ENCODE assay signal across 26 cellular contexts in the genomic region with DNA sequence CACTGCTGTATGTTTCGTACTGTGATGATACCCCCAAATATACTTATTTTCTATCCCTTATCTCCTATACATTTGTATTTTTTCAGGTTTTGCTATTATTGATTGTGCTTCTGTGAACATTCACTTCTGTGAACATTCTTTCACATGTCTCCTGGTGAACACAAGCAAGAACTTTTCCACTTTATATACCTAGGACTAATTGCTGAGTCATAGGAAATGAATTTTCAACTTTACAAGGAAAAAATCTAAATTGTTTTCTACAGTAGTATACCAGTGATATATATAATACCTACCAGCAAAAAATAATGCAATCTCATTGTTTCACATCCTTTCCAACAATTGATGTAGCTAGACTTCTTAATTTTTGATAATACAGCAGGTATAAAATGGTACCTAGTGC.
DNase-seq lines count a peak whose midpoint lies in the region; ATAC-seq, FAIRE-seq and TF ChIP-seq lines count a peak whose summit lies in the region.
"Had no signal": no experiment of that assay in that cellular context is flagged by ENCODE, and none has a peak within 500 bp of the region (broad histone marks: within the 10 kb centered on the region; RNA-seq: fewer than 3 reads in every experiment).

No MANE protein-coding gene starts in this region.

- FAIRE-seq in HepG2 (lab: Jason Lieb, UNC) (no peak), K562 (lab: Jason Lieb, UNC) (no peak)
- FAIRE-seq: A204.1, D721Med, GM12878, GM19239, H54 had no signal

- H3K9me3 ChIP-seq in HepG2 (ENCODE audit: low read length): no peaks in the 10 kb centered on the region
- no peaks in the 10 kb centered on the region for H3K9me3 ChIP-seq in right lobe of liver
- no peaks in the 10 kb centered on the region for H3K9me3 ChIP-seq in K562 (replicated peaks; ENCODE audit: control insufficient read depth, insufficient read depth, low read depth, low read length)
- H3K9me3 ChIP-seq: BE2C; BLaER1 treated with 17β-estradiol and CSF1 and Interleukin-3, amounts not matched to agents 10 nM and 100 nM; HAP-1 had no signal

- no peak overlapping the region for H3K27ac ChIP-seq in HepG2 (ENCODE audit: extremely low read length, insufficient read depth, low read length)
- no peak overlapping the region for H3K27ac ChIP-seq in right lobe of liver
- no peak overlapping the region for H3K27ac ChIP-seq in K562 (ENCODE audit: extremely low read depth, low read depth, low read length)
- H3K27ac ChIP-seq in GM23338 (ENCODE audit: low read depth): no peak overlapping the region
- H3K27ac ChIP-seq: 22Rv1; BLaER1 treated with 17β-estradiol and CSF1 and Interleukin-3, amounts not matched to agents 10 nM and 100 nM had no signal

- in situ Hi-C loops in HepG2 (cut with HindIII; ENCODE audit: extremely low pct_ligation_motif_present, low pct_unique_long_range_greater_than_20kb) (no loop called here), K562 (cut with MboI) (no loop called here)

- DNase-seq in HepG2 (ENCODE audit: low spot score) (no peak), right lobe of liver (no peak), K562 (ENCODE audit: extremely low read depth in 1 of 4, low spot score in 3 of 4) (no peak), renal cortical epithelial cell (ENCODE audit: low read depth) (peak; percentile 12), GM23338 (ENCODE audit: low spot score) (no peak)
- DNase-seq: ACHN; AML-193; BE2C; CD4-positive, alpha-beta T cell; CD8-positive, alpha-beta memory T cell; DMS 273 treated with DMSO at 0.1 percent for 48 hours; DMS79; EL; GDM1; GOT3; HFFc6 had no signal

- H3K36me3 Mint-ChIP-seq in GM23338 (ENCODE audit: low read depth): no peaks in the 10 kb centered on the region
- H3K36me3 Mint-ChIP-seq: CD14-positive monocyte; CD8-positive, alpha-beta memory T cell had no signal

- no peaks in the 10 kb centered on the region for H3K27me3 Mint-ChIP-seq in GM23338 (ENCODE audit: insufficient read depth, low read depth, poor library complexity)
- H3K27me3 Mint-ChIP-seq: CD4-positive, alpha-beta T cell; CD8-positive, alpha-beta memory T cell had no signal

- WGBS in HepG2 (ENCODE audit: low lambda C conversion rate): 5% methylated on average over 1 of the region's 1 CpG
- 15% methylated on average over 1 of the region's 1 CpG for WGBS in right lobe of liver (ENCODE audit: insufficient coverage, low coverage, low lambda C conversion rate, missing lambda C conversion rate)
- WGBS in K562 (ENCODE audit: insufficient coverage, low coverage, missing lambda C conversion rate): 0% methylated on average over 1 of the region's 1 CpG

- H3K27me3 ChIP-seq in HepG2 (ENCODE audit: control insufficient read depth in 1 of 2, insufficient read depth in 2 of 2, low read length in 2 of 2) (no peaks in the 10 kb centered on the region), right lobe of liver (no peaks in the 10 kb centered on the region), K562 (ENCODE audit: control insufficient read depth in 2 of 2, insufficient read depth in 2 of 2, low read length in 2 of 2) (no peaks in the 10 kb centered on the region), GM23338 (ENCODE audit: insufficient read depth) (no peaks in the 10 kb centered on the region)
- H3K27me3 ChIP-seq: BE2C had no signal

- no peaks in the 10 kb centered on the region for H3F3A ChIP-seq in GM23338 (replicated peaks; ENCODE audit: low read depth)

- no peaks in the 10 kb centered on the region for H3K4me1 Mint-ChIP-seq in GM23338
- H3K4me1 Mint-ChIP-seq: CD14-positive monocyte; CD8-positive, alpha-beta memory T cell had no signal

- H3K79me2 ChIP-seq in HepG2 (ENCODE audit: insufficient read depth, low read length) (no peaks in the 10 kb centered on the region), K562 (ENCODE audit: control insufficient read depth, insufficient read depth, low read length) (no peaks in the 10 kb centered on the region), GM23338 (replicated peaks; ENCODE audit: insufficient read depth) (no peaks in the 10 kb centered on the region)

- no peak overlapping the region for H3K4me3 Mint-ChIP-seq in GM23338
- H3K4me3 Mint-ChIP-seq: CD14-positive monocyte; CD4-positive, alpha-beta T cell; CD8-positive, alpha-beta memory T cell; HFFc6 had no signal

- H3K9ac ChIP-seq in HepG2 (ENCODE audit: insufficient read depth, low read depth, low read length) (no peak overlapping the region), K562 (ENCODE audit: insufficient read depth in 1 of 2, low read depth in 2 of 2, low read length in 2 of 2) (no peak overlapping the region)
- H3K9ac ChIP-seq: BLaER1 treated with 17β-estradiol and CSF1 and Interleukin-3, amounts not matched to agents 10 nM and 100 nM had no signal

- TF ChIP-seq EP300 in HepG2 (IDR thresholded peaks at IDR 0.05; ENCODE audit: low read depth in 2 of 2, low read length in 2 of 2) (no peak), HepG2 (CRISPR knock-in tag; IDR thresholded peaks at IDR 0.05; ENCODE audit: borderline replicate concordance) (no peak), K562 (IDR thresholded peaks at IDR 0.05; ENCODE audit: low read length) (no peak)

- H3K4me2 ChIP-seq in HepG2 (ENCODE audit: low read depth, low read length) (no peak overlapping the region), K562 (ENCODE audit: insufficient read depth, low read length) (no peak overlapping the region), GM23338 (no peak overlapping the region)
- H3K4me2 ChIP-seq: BLaER1 treated with 17β-estradiol and CSF1 and Interleukin-3, amounts not matched to agents 10 nM and 100 nM had no signal

- no peak overlapping the region for H3K27ac Mint-ChIP-seq in GM23338
- H3K27ac Mint-ChIP-seq: CD14-positive monocyte; CD4-positive, alpha-beta T cell; CD8-positive, alpha-beta memory T cell; HFFc6 had no signal

- no peak for TF ChIP-seq RAD21 in HepG2 (CRISPR knock-in tag; IDR thresholded peaks at IDR 0.05)
- no peak for TF ChIP-seq RAD21 in K562 (CRISPR knock-in tag; conservative IDR thresholded peaks at IDR 0.05 in 1 of 2, IDR thresholded peaks at IDR 0.05 in 1 of 2)

- H2AFZ ChIP-seq in HepG2 (ENCODE audit: low read length): no peak overlapping the region
- H2AFZ ChIP-seq in K562 (ENCODE audit: low read depth, low read length): no peak overlapping the region
- no peak overlapping the region for H2AFZ ChIP-seq in GM23338

- H4K20me1 ChIP-seq in HepG2 (ENCODE audit: insufficient read depth, low read length): no peaks in the 10 kb centered on the region
- H4K20me1 ChIP-seq in K562 (replicated peaks; ENCODE audit: control insufficient read depth, insufficient read depth, low read length): no peaks in the 10 kb centered on the region
- no peaks in the 10 kb centered on the region for H4K20me1 ChIP-seq in GM23338 (replicated peaks; ENCODE audit: insufficient read depth)
- H4K20me1 ChIP-seq: BLaER1 treated with 17β-estradiol and CSF1 and Interleukin-3, amounts not matched to agents 10 nM and 100 nM had no signal

- no peaks in the 10 kb centered on the region for H3K9me3 Mint-ChIP-seq in GM23338
- H3K9me3 Mint-ChIP-seq: CD4-positive, alpha-beta T cell had no signal

- TF ChIP-seq CTCF in HepG2 (CRISPR knock-in tag; IDR thresholded peaks at IDR 0.05) (no peak), right lobe of liver (IDR thresholded peaks at IDR 0.05) (no peak), K562 (IDR thresholded peaks at IDR 0.05 in 2 of 3, conservative IDR thresholded peaks at IDR 0.05 in 1 of 3; ENCODE audit: insufficient read depth in 2 of 3, low read depth in 1 of 3, low read length in 3 of 3) (no peak), GM23338 (conservative IDR thresholded peaks at IDR 0.05; ENCODE audit: low read depth in 2 of 2) (no peak)

- CTCF ChIA-PET in HepG2 (lab: Yijun Ruan, JAX; ENCODE audit: low intra/inter-chr PET ratio, low total read pairs) (no interaction called here), K562 (lab: Yijun Ruan, JAX; ENCODE audit: low intra/inter-chr PET ratio) (no interaction called here)

- H3K36me3 ChIP-seq in HepG2 (replicated peaks in 1 of 2; ENCODE audit: control insufficient read depth in 1 of 2, insufficient read depth in 2 of 2, low read length in 2 of 2): no peaks in the 10 kb centered on the region
- no peaks in the 10 kb centered on the region for H3K36me3 ChIP-seq in right lobe of liver
- H3K36me3 ChIP-seq in K562 (ENCODE audit: control insufficient read depth, insufficient read depth, low read length): no peaks in the 10 kb centered on the region
- H3K36me3 ChIP-seq in GM23338 (ENCODE audit: insufficient read depth): no peaks in the 10 kb centered on the region
- H3K36me3 ChIP-seq: BE2C; BLaER1 treated with 17β-estradiol and CSF1 and Interleukin-3, amounts not matched to agents 10 nM and 100 nM; HAP-1 had no signal

- H3K4me3 ChIP-seq in HepG2 (replicated peaks in 1 of 3; ENCODE audit: insufficient read depth in 1 of 3, low read depth in 2 of 3, low read length in 3 of 3) (no peak overlapping the region), right lobe of liver (no peak overlapping the region), K562 (no peak overlapping the region), GM23338 (no peak overlapping the region)
- H3K4me3 ChIP-seq: BLaER1 treated with 17β-estradiol and CSF1 and Interleukin-3, amounts not matched to agents 10 nM and 100 nM; GM12878; HAP-1 had no signal

- BruUV-seq in HepG2 (replicated peaks; lab: Mats Ljungman, UMichigan): no TSS peak
- BruUV-seq in K562 (replicated peaks; lab: Mats Ljungman, UMichigan): no TSS peak

- no peaks in the 10 kb centered on the region for H3K9me1 ChIP-seq in K562 (ENCODE audit: control insufficient read depth, insufficient read depth, low read length)

- no peak for ATAC-seq in HepG2
- no peak for ATAC-seq in right lobe of liver
- ATAC-seq in K562: no peak
- ATAC-seq in GM19463 (IDR thresholded peaks at IDR 0.05; ENCODE audit: unreplicated experiment): no peak
- ATAC-seq in GM23338: no peak
- ATAC-seq: GM12878 had no signal

- POLR2A ChIA-PET in HepG2 (lab: Yijun Ruan, JAX): no interaction called here
- POLR2A ChIA-PET in K562 (lab: Yijun Ruan, JAX): no interaction called here

- TF ChIP-seq POLR2A in HepG2 (IDR thresholded peaks at IDR 0.05; ENCODE audit: insufficient read depth in 1 of 2, low read depth in 2 of 2, low read length in 2 of 2) (no peak), right lobe of liver (IDR thresholded peaks at IDR 0.05) (no peak), K562 (conservative IDR thresholded peaks at IDR 0.05) (no peak)

- no peaks in the 10 kb centered on the region for H3K9me2 ChIP-seq in GM23338 (ENCODE audit: insufficient read depth)

- intact Hi-C loops in HepG2 (cut with micrococcal nuclease; ENCODE audit: unreplicated experiment) (no loop called here), right lobe of liver (cut with DNase I) (no loop called here), K562 (cut with micrococcal nuclease) (no loop called here)

- H3K4me1 ChIP-seq in HepG2 (ENCODE audit: insufficient read depth, low read length) (no peaks in the 10 kb centered on the region), right lobe of liver (no peaks in the 10 kb centered on the region), K562 (replicated peaks in 1 of 2; ENCODE audit: control insufficient read depth in 2 of 2, insufficient read depth in 2 of 2, low read length in 2 of 2) (no peaks in the 10 kb centered on the region), GM23338 (ENCODE audit: insufficient read depth) (no peaks in the 10 kb centered on the region)
- H3K4me1 ChIP-seq: BE2C; BLaER1 treated with 17β-estradiol and CSF1 and Interleukin-3, amounts not matched to agents 10 nM and 100 nM; HAP-1 had no signal

TF ChIP-seq in K562, 482 proteins besides CTCF, POLR2A, EP300 and RAD21 (continues in another document):
- peak; percentile 13; the same call in 1 of the 2 replicates for TF ChIP-seq ZNF316 (IDR thresholded peaks at IDR 0.05)
